In the genomic region with DNA sequence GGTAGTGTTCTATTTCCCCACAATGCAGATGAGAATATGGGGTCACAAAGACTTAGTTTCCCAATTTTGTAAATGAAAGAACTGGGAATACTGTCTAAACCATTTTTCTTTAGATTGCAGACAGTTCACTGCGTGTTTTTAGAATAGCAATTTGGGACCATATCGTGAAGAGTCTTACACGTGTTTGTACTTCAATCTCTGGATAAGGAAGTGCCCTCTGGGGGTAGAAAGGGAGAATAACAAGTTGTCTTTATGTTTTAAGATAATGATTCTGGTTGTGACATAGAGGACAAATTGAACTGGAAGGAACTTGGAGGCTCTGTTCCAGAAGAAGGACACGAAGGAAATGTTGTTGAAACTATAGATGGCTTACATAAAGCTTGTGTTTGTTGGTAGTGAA, we compare ENCODE assay signal across 1 cellular context.
TF ChIP-seq lines count a peak whose summit lies in the region.

No MANE protein-coding gene starts in this region.

TF ChIP-seq in GM23338, 12 proteins besides CTCF, POLR2A, EP300 and RAD21 (continued from another document):
- TF ChIP-seq, protein P1, sequence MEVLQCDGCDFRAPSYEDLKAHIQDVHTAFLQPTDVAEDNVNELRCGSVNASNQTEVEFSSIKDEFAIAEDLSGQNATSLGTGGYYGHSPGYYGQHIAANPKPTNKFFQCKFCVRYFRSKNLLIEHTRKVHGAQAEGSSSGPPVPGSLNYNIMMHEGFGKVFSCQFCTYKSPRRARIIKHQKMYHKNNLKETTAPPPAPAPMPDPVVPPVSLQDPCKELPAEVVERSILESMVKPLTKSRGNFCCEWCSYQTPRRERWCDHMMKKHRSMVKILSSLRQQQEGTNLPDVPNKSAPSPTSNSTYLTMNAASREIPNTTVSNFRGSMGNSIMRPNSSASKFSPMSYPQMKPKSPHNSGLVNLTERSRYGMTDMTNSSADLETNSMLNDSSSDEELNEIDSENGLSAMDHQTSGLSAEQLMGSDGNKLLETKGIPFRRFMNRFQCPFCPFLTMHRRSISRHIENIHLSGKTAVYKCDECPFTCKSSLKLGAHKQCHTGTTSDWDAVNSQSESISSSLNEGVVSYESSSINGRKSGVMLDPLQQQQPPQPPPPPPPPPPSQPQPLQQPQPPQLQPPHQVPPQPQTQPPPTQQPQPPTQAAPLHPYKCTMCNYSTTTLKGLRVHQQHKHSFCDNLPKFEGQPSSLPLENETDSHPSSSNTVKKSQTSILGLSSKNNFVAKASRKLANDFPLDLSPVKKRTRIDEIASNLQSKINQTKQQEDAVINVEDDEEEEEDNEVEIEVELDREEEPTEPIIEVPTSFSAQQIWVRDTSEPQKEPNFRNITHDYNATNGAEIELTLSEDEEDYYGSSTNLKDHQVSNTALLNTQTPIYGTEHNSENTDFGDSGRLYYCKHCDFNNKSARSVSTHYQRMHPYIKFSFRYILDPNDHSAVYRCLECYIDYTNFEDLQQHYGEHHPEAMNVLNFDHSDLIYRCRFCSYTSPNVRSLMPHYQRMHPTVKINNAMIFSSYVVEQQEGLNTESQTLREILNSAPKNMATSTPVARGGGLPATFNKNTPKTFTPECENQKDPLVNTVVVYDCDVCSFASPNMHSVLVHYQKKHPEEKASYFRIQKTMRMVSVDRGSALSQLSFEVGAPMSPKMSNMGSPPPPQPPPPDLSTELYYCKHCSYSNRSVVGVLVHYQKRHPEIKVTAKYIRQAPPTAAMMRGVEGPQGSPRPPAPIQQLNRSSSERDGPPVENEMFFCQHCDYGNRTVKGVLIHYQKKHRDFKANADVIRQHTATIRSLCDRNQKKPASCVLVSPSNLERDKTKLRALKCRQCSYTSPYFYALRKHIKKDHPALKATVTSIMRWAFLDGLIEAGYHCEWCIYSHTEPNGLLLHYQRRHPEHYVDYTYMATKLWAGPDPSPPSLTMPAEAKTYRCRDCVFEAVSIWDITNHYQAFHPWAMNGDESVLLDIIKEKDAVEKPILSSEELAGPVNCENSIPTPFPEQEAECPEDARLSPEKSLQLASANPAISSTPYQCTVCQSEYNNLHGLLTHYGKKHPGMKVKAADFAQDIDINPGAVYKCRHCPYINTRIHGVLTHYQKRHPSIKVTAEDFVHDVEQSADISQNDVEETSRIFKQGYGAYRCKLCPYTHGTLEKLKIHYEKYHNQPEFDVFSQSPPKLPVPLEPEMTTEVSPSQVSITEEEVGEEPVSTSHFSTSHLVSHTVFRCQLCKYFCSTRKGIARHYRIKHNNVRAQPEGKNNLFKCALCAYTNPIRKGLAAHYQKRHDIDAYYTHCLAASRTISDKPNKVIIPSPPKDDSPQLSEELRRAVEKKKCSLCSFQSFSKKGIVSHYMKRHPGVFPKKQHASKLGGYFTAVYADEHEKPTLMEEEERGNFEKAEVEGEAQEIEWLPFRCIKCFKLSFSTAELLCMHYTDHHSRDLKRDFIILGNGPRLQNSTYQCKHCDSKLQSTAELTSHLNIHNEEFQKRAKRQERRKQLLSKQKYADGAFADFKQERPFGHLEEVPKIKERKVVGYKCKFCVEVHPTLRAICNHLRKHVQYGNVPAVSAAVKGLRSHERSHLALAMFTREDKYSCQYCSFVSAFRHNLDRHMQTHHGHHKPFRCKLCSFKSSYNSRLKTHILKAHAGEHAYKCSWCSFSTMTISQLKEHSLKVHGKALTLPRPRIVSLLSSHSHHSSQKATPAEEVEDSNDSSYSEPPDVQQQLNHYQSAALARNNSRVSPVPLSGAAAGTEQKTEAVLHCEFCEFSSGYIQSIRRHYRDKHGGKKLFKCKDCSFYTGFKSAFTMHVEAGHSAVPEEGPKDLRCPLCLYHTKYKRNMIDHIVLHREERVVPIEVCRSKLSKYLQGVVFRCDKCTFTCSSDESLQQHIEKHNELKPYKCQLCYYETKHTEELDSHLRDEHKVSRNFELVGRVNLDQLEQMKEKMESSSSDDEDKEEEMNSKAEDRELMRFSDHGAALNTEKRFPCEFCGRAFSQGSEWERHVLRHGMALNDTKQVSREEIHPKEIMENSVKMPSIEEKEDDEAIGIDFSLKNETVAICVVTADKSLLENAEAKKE (CRISPR knock-in tag; IDR thresholded peaks at IDR 0.05), result no peak
